Comparison of ENCODE assay signal across 18 cellular contexts in genomic region chr14:101882141-101882935, GRCh38.
A peak's percentile ranks its signal among the peaks of the same experiment; 100 is the strongest.
DNase-seq lines count a peak whose midpoint lies in the region; ATAC-seq and TF ChIP-seq lines count a peak whose summit lies in the region.
"Had no signal": no experiment of that assay in that cellular context is flagged by ENCODE, and none has a peak within 500 bp of the region (broad histone marks: within the 10 kb centered on the region; RNA-seq: fewer than 3 reads in every experiment).

No MANE protein-coding gene starts in this region.

- no peak for DNase-seq in natural killer cell
- no peak for DNase-seq in natural killer cell treated with Interleukin-12 subunit alpha and Interleukin-12 subunit beta and Interleukin-15 and Interleukin-18, amount 100 ng/mL, for 72 hours (ENCODE audit: low spot score)
- no peak for DNase-seq in effector memory CD8-positive, alpha-beta T cell
- no peak for DNase-seq in stimulated activated naive B cell treated with anti-CD40 and anti-IgM and Interleukin-4, amounts not matched to agents 10 μg/mL and 1 μg/mL and 100 μg/mL, for 72 hours
- DNase-seq: caudate nucleus; erythroblast; midbrain; naive B cell; NCI-H1092; NCI-H1694 treated with DMSO at 0.1 percent for 48 hours; occipital lobe; stimulated activated naive CD4-positive, alpha-beta T cell; upper lobe of right lung had no signal

- H3K36me3 Mint-ChIP-seq in natural killer cell, result no peaks in the 10 kb centered on the region
- H3K36me3 Mint-ChIP-seq in natural killer cell treated with Interleukin-12 subunit alpha and Interleukin-12 subunit beta and Interleukin-15 and Interleukin-18, amount 100 ng/mL, for 72 hours, result peaks cover 5% of the 10 kb centered on the region
- peaks cover 82% of the 10 kb centered on the region for H3K36me3 Mint-ChIP-seq in effector memory CD8-positive, alpha-beta T cell (ENCODE audit: insufficient read depth)
- H3K36me3 Mint-ChIP-seq in stimulated activated naive B cell treated with anti-CD40 and anti-IgM and Interleukin-4, amounts not matched to agents 10 μg/mL and 1 μg/mL and 100 μg/mL, for 72 hours, result peaks cover 39 to 61% of the 10 kb centered on the region in 2 donors

- no peak for TF ChIP-seq EP300 in Ishikawa (IDR thresholded peaks at IDR 0.05; ENCODE audit: borderline replicate concordance)

- H3K27ac Mint-ChIP-seq in natural killer cell, result peak overlapping the region; percentile 64 to 93
- peak overlapping the region in 1 of 2 donors; percentile 60 for H3K27ac Mint-ChIP-seq in natural killer cell treated with Interleukin-12 subunit alpha and Interleukin-12 subunit beta and Interleukin-15 and Interleukin-18, amount 100 ng/mL, for 72 hours
- peak overlapping the region; percentile 51 to 90 for H3K27ac Mint-ChIP-seq in effector memory CD8-positive, alpha-beta T cell
- peak overlapping the region; percentile 69 for H3K27ac Mint-ChIP-seq in stimulated activated naive B cell treated with anti-CD40 and anti-IgM and Interleukin-4, amounts not matched to agents 10 μg/mL and 1 μg/mL and 100 μg/mL, for 72 hours
- H3K27ac Mint-ChIP-seq: GM23338 had no signal

- intact Hi-C loops in natural killer cell (cut with micrococcal nuclease), result no loop called here

- ATAC-seq in natural killer cell, result no peak
- no peak for ATAC-seq in natural killer cell treated with Interleukin-12 subunit alpha and Interleukin-12 subunit beta and Interleukin-15 and Interleukin-18, amount 100 ng/mL, for 72 hours
- no peak for ATAC-seq in effector memory CD8-positive, alpha-beta T cell (replicated peaks)
- ATAC-seq in stimulated activated naive B cell treated with anti-CD40 and anti-IgM and Interleukin-4, amounts not matched to agents 10 μg/mL and 1 μg/mL and 100 μg/mL, for 72 hours (replicated peaks), result no peak
- no peak for ATAC-seq in GM18873 (IDR thresholded peaks at IDR 0.05; ENCODE audit: low FRiP score, unreplicated experiment)
- ATAC-seq in GM19395 (IDR thresholded peaks at IDR 0.05; ENCODE audit: unreplicated experiment), result no peak
- ATAC-seq: GM23338, left lobe of liver, upper lobe of right lung had no signal

- no peak for TF ChIP-seq RAD21 in Ishikawa (IDR thresholded peaks at IDR 0.05; ENCODE audit: low read depth)

- H3K9me3 Mint-ChIP-seq in natural killer cell, result no peaks in the 10 kb centered on the region
- no peaks in the 10 kb centered on the region for H3K9me3 Mint-ChIP-seq in natural killer cell treated with Interleukin-12 subunit alpha and Interleukin-12 subunit beta and Interleukin-15 and Interleukin-18, amount 100 ng/mL, for 72 hours
- H3K9me3 Mint-ChIP-seq in effector memory CD8-positive, alpha-beta T cell, result no peaks in the 10 kb centered on the region
- H3K9me3 Mint-ChIP-seq in stimulated activated naive B cell treated with anti-CD40 and anti-IgM and Interleukin-4, amounts not matched to agents 10 μg/mL and 1 μg/mL and 100 μg/mL, for 72 hours, result no peaks in the 10 kb centered on the region
- H3K9me3 Mint-ChIP-seq: GM23338 had no signal

- H3K4me1 Mint-ChIP-seq in natural killer cell, result peaks cover 45 to 55% of the 10 kb centered on the region in 2 donors
- H3K4me1 Mint-ChIP-seq in natural killer cell treated with Interleukin-12 subunit alpha and Interleukin-12 subunit beta and Interleukin-15 and Interleukin-18, amount 100 ng/mL, for 72 hours (ENCODE audit: low read depth in 2 of 2), result peaks cover 39 to 57% of the 10 kb centered on the region in 2 donors
- H3K4me1 Mint-ChIP-seq in effector memory CD8-positive, alpha-beta T cell (ENCODE audit: low read depth in 2 of 2), result peaks cover 43 to 48% of the 10 kb centered on the region in 2 donors
- H3K4me1 Mint-ChIP-seq in stimulated activated naive B cell treated with anti-CD40 and anti-IgM and Interleukin-4, amounts not matched to agents 10 μg/mL and 1 μg/mL and 100 μg/mL, for 72 hours, result peaks cover 30 to 33% of the 10 kb centered on the region in 2 donors
- H3K4me1 Mint-ChIP-seq: GM23338 had no signal

- no peaks in the 10 kb centered on the region for H3K27me3 Mint-ChIP-seq in natural killer cell (ENCODE audit: low read depth in 2 of 2)
- H3K27me3 Mint-ChIP-seq in natural killer cell treated with Interleukin-12 subunit alpha and Interleukin-12 subunit beta and Interleukin-15 and Interleukin-18, amount 100 ng/mL, for 72 hours, result no peaks in the 10 kb centered on the region
- H3K27me3 Mint-ChIP-seq in effector memory CD8-positive, alpha-beta T cell, result no peaks in the 10 kb centered on the region
- no peaks in the 10 kb centered on the region for H3K27me3 Mint-ChIP-seq in stimulated activated naive B cell treated with anti-CD40 and anti-IgM and Interleukin-4, amounts not matched to agents 10 μg/mL and 1 μg/mL and 100 μg/mL, for 72 hours
- H3K27me3 Mint-ChIP-seq: naive B cell had no signal

- no peak for TF ChIP-seq CTCF in natural killer cell (IDR thresholded peaks at IDR 0.05)

- H3K4me3 Mint-ChIP-seq in natural killer cell, result no peak overlapping the region
- no peak overlapping the region for H3K4me3 Mint-ChIP-seq in natural killer cell treated with Interleukin-12 subunit alpha and Interleukin-12 subunit beta and Interleukin-15 and Interleukin-18, amount 100 ng/mL, for 72 hours
- H3K4me3 Mint-ChIP-seq in effector memory CD8-positive, alpha-beta T cell, result no peak overlapping the region
- no peak overlapping the region for H3K4me3 Mint-ChIP-seq in stimulated activated naive B cell treated with anti-CD40 and anti-IgM and Interleukin-4, amounts not matched to agents 10 μg/mL and 1 μg/mL and 100 μg/mL, for 72 hours
- H3K4me3 Mint-ChIP-seq: GM23338, naive B cell had no signal

TF ChIP-seq in Ishikawa, 13 proteins besides CTCF, POLR2A, EP300 and RAD21:
- TF ChIP-seq TAF1 (IDR thresholded peaks at IDR 0.05; ENCODE audit: low read depth), result no peak
- TF ChIP-seq CEBPB (IDR thresholded peaks at IDR 0.05), result no peak
- TF ChIP-seq, protein P1, sequence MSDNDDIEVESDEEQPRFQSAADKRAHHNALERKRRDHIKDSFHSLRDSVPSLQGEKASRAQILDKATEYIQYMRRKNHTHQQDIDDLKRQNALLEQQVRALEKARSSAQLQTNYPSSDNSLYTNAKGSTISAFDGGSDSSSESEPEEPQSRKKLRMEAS (IDR thresholded peaks at IDR 0.05), result no peak
- no peak for TF ChIP-seq NFIC (IDR thresholded peaks at IDR 0.05)
- no peak for TF ChIP-seq FOXM1 (IDR thresholded peaks at IDR 0.05; ENCODE audit: borderline replicate concordance, low read depth)
- peak; percentile 33; the same call in 1 of the 2 replicates for TF ChIP-seq TCF12 (IDR thresholded peaks at IDR 0.05; ENCODE audit: low read depth)
